ENCODE assay signal across 1 cellular context in the genomic region with DNA sequence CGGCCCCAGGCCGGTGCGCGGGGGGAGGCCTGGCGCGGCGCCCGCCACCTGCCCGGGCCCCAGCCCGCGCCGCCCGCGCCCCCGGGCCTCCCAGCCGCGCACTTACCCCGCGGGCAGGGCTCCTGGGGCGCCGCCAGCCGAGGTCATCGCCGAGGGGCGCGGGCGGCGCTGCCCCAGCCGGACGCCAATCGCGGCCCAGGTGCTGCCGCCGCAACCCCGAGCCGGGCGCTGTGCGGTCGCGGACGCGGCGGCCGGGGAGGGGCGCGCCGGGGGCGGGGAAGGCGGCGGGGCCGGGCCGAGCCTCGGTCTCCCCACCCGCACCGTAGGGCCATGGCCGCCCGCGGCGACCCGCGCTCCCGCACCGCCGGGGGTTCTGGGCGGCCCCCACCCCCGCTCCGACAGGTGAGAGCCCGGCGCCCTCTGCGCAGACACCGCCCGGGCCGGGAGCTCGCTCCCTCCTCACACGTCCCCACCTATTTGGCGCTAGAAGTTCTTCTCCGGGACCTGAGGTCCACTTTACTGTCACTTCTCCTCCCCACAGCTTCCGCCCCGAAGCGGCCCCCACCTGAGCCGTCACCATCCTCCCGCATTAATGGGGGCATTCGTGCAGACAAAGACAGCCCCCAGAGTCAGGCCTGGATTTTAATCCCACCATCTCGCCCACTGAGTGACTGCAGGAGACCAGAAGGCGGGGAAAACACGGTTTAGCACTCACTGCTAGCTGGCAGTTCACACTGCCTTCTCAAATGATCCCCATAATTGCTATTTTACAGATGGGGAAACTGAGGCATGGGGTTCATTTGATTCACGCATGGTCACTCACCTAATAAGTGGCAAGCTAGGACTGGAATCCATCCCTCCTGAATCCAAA.
TF ChIP-seq lines count a peak whose summit lies in the region.

A gene (minus strand): TSS at position 232 of the 871 bp plus-strand sequence. CDS start 85 bp downstream, at position 147.

TF ChIP-seq in H1, 55 proteins besides CTCF, POLR2A, EP300 and RAD21 (continued from another document):
- TF ChIP-seq, protein P1, sequence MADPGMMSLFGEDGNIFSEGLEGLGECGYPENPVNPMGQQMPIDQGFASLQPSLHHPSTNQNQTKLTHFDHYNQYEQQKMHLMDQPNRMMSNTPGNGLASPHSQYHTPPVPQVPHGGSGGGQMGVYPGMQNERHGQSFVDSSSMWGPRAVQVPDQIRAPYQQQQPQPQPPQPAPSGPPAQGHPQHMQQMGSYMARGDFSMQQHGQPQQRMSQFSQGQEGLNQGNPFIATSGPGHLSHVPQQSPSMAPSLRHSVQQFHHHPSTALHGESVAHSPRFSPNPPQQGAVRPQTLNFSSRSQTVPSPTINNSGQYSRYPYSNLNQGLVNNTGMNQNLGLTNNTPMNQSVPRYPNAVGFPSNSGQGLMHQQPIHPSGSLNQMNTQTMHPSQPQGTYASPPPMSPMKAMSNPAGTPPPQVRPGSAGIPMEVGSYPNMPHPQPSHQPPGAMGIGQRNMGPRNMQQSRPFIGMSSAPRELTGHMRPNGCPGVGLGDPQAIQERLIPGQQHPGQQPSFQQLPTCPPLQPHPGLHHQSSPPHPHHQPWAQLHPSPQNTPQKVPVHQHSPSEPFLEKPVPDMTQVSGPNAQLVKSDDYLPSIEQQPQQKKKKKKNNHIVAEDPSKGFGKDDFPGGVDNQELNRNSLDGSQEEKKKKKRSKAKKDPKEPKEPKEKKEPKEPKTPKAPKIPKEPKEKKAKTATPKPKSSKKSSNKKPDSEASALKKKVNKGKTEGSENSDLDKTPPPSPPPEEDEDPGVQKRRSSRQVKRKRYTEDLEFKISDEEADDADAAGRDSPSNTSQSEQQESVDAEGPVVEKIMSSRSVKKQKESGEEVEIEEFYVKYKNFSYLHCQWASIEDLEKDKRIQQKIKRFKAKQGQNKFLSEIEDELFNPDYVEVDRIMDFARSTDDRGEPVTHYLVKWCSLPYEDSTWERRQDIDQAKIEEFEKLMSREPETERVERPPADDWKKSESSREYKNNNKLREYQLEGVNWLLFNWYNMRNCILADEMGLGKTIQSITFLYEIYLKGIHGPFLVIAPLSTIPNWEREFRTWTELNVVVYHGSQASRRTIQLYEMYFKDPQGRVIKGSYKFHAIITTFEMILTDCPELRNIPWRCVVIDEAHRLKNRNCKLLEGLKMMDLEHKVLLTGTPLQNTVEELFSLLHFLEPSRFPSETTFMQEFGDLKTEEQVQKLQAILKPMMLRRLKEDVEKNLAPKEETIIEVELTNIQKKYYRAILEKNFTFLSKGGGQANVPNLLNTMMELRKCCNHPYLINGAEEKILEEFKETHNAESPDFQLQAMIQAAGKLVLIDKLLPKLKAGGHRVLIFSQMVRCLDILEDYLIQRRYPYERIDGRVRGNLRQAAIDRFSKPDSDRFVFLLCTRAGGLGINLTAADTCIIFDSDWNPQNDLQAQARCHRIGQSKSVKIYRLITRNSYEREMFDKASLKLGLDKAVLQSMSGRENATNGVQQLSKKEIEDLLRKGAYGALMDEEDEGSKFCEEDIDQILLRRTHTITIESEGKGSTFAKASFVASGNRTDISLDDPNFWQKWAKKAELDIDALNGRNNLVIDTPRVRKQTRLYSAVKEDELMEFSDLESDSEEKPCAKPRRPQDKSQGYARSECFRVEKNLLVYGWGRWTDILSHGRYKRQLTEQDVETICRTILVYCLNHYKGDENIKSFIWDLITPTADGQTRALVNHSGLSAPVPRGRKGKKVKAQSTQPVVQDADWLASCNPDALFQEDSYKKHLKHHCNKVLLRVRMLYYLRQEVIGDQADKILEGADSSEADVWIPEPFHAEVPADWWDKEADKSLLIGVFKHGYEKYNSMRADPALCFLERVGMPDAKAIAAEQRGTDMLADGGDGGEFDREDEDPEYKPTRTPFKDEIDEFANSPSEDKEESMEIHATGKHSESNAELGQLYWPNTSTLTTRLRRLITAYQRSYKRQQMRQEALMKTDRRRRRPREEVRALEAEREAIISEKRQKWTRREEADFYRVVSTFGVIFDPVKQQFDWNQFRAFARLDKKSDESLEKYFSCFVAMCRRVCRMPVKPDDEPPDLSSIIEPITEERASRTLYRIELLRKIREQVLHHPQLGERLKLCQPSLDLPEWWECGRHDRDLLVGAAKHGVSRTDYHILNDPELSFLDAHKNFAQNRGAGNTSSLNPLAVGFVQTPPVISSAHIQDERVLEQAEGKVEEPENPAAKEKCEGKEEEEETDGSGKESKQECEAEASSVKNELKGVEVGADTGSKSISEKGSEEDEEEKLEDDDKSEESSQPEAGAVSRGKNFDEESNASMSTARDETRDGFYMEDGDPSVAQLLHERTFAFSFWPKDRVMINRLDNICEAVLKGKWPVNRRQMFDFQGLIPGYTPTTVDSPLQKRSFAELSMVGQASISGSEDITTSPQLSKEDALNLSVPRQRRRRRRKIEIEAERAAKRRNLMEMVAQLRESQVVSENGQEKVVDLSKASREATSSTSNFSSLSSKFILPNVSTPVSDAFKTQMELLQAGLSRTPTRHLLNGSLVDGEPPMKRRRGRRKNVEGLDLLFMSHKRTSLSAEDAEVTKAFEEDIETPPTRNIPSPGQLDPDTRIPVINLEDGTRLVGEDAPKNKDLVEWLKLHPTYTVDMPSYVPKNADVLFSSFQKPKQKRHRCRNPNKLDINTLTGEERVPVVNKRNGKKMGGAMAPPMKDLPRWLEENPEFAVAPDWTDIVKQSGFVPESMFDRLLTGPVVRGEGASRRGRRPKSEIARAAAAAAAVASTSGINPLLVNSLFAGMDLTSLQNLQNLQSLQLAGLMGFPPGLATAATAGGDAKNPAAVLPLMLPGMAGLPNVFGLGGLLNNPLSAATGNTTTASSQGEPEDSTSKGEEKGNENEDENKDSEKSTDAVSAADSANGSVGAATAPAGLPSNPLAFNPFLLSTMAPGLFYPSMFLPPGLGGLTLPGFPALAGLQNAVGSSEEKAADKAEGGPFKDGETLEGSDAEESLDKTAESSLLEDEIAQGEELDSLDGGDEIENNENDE (IDR thresholded peaks at IDR 0.05; ENCODE audit: insufficient replicate concordance, low read length) = no peak
- TF ChIP-seq JUND (IDR thresholded peaks at IDR 0.05; ENCODE audit: low read length) = no peak
- no peak for TF ChIP-seq RNF2 (IDR thresholded peaks at IDR 0.05; ENCODE audit: borderline replicate concordance, low read depth, low read length, missing control alignments, poor library complexity, severe bottlenecking)
- TF ChIP-seq SIN3A (conservative IDR thresholded peaks at IDR 0.05 in 1 of 2, IDR thresholded peaks at IDR 0.05 in 1 of 2; ENCODE audit: low read depth in 1 of 2, low read length in 2 of 2) = no peak
- TF ChIP-seq, protein P2, sequence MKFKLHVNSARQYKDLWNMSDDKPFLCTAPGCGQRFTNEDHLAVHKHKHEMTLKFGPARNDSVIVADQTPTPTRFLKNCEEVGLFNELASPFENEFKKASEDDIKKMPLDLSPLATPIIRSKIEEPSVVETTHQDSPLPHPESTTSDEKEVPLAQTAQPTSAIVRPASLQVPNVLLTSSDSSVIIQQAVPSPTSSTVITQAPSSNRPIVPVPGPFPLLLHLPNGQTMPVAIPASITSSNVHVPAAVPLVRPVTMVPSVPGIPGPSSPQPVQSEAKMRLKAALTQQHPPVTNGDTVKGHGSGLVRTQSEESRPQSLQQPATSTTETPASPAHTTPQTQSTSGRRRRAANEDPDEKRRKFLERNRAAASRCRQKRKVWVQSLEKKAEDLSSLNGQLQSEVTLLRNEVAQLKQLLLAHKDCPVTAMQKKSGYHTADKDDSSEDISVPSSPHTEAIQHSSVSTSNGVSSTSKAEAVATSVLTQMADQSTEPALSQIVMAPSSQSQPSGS (IDR thresholded peaks at IDR 0.05; ENCODE audit: low read length) = no peak
- no peak for TF ChIP-seq MAFK (IDR thresholded peaks at IDR 0.05; ENCODE audit: low read depth, low read length)
- 0 out of 2 replicates have a peak, but pooled peaks have one; percentile 7 for TF ChIP-seq PHF8 (conservative IDR thresholded peaks at IDR 0.05; ENCODE audit: low read depth, low read length)
- TF ChIP-seq ASH2L (IDR thresholded peaks at IDR 0.05; ENCODE audit: low read length) = no peak
- no peak for TF ChIP-seq KDM1A (IDR thresholded peaks at IDR 0.05; ENCODE audit: borderline replicate concordance, low read length)
- no peak for TF ChIP-seq SP4 (IDR thresholded peaks at IDR 0.05; ENCODE audit: low read length)
